ENCODE assay signal across 1 cellular context in the genomic region with DNA sequence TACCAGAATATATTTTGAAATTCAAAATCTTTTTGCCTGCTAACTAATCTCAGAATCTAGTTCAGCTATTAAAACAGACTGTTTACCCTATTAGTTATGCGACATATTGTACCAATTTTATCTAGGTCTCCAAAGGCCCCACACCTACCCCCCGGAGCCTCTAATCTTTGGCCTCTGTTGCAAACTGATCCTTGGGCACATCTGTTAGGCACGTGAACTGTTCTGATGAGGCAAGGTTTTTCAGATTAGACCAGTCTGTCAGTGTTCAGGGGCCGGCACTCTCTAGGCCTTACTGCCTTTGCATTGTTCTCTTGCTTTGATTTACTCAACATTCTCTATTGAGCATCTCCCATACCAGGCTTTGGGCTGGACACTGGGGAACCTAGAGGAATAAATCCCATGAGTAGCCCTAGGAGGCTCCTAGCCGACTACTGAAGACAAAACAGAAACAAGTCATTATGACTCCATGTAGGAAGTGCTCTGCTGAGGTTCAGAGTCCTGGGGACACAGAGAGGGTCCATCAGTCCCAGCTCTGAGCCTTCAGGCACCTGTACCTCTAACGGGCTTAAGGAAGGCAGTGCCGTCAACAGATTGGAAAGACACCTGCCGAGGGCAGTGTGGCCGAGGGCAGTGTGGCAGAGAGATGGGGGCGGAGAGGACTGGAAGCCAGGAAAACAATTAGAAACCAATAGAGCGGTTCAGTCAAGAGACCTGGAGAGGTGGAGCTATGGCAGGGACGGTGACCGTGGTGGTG.
A peak's percentile ranks its signal among the peaks of the same experiment; 100 is the strongest.
TF ChIP-seq lines count a peak whose summit lies in the region.

No MANE protein-coding gene starts in this region.

TF ChIP-seq in HepG2, 621 proteins besides CTCF, POLR2A, EP300 and RAD21 (continued from another document and continues in another):
- TF ChIP-seq, protein P1, sequence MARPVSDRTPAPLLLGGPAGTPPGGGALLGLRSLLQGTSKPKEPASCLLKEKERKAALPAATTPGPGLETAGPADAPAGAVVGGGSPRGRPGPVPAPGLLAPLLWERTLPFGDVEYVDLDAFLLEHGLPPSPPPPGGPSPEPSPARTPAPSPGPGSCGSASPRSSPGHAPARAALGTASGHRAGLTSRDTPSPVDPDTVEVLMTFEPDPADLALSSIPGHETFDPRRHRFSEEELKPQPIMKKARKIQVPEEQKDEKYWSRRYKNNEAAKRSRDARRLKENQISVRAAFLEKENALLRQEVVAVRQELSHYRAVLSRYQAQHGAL (CRISPR knock-in tag; IDR thresholded peaks at IDR 0.05; ENCODE audit: not compliant biosample characterization) = no peak
- TF ChIP-seq NFE2 (CRISPR knock-in tag; IDR thresholded peaks at IDR 0.05) (no peak), PREB (CRISPR knock-in tag; IDR thresholded peaks at IDR 0.05) (no peak), FOSL2 (CRISPR knock-in tag; IDR thresholded peaks at IDR 0.05) (peak; percentile 62), MXD4 (CRISPR knock-in tag; IDR thresholded peaks at IDR 0.05) (no peak), AKAP8 (CRISPR knock-in tag; IDR thresholded peaks at IDR 0.05) (no peak), ZNF256 (CRISPR knock-in tag; conservative IDR thresholded peaks at IDR 0.05) (no peak), ZNF672 (CRISPR knock-in tag; IDR thresholded peaks at IDR 0.05) (no peak), NRL (CRISPR knock-in tag; IDR thresholded peaks at IDR 0.05; ENCODE audit: borderline replicate concordance) (no peak), TFE3 (CRISPR knock-in tag; IDR thresholded peaks at IDR 0.05) (peak; percentile 93), HMG20B (CRISPR knock-in tag; conservative IDR thresholded peaks at IDR 0.05) (peak; percentile 67; the same call in 1 of the 2 replicates), DPF2 (CRISPR knock-in tag; IDR thresholded peaks at IDR 0.05; ENCODE audit: borderline replicate concordance, low read depth) (peak; percentile 82), KMT2A (CRISPR knock-in tag; IDR thresholded peaks at IDR 0.05) (peak; percentile 51; the same call in 1 of the 2 replicates), ZSCAN12 (CRISPR knock-in tag; IDR thresholded peaks at IDR 0.05) (no peak), SRF (IDR thresholded peaks at IDR 0.05; ENCODE audit: low read depth, low read length) (no peak), ZNF775 (CRISPR knock-in tag; IDR thresholded peaks at IDR 0.05; ENCODE audit: borderline replicate concordance) (no peak), GFI1 (CRISPR knock-in tag; IDR thresholded peaks at IDR 0.05; ENCODE audit: borderline replicate concordance) (peak; percentile 97), KDM5A (IDR thresholded peaks at IDR 0.05; ENCODE audit: borderline replicate concordance, low read length) (no peak), POLR2AphosphoS5 (IDR thresholded peaks at IDR 0.05; ENCODE audit: low read depth, low read length) (no peak), KAT8 (CRISPR knock-in tag; IDR thresholded peaks at IDR 0.05) (peak; percentile 70; the same call in 1 of the 2 replicates), RBM22 (optimal IDR thresholded peaks at IDR 0.05; ENCODE audit: low read length) (no peak), SPEN (CRISPR knock-in tag; IDR thresholded peaks at IDR 0.05; ENCODE audit: low read depth) (0 out of 2 replicates have a peak, but pooled peaks have one; percentile 23), TAF1 (CRISPR knock-in tag; IDR thresholded peaks at IDR 0.05) (no peak), STAG1 (CRISPR knock-in tag; IDR thresholded peaks at IDR 0.05) (no peak; the same call in 1 of the 2 replicates), GTF2F1 (IDR thresholded peaks at IDR 0.05; ENCODE audit: low read length) (no peak), MAFF (IDR thresholded peaks at IDR 0.05; ENCODE audit: low read depth, low read length) (no peak), EED (CRISPR knock-in tag; IDR thresholded peaks at IDR 0.05) (no peak), ZNF264 (CRISPR knock-in tag; IDR thresholded peaks at IDR 0.05) (no peak; the same call in 1 of the 2 replicates), CENPX (CRISPR knock-in tag; IDR thresholded peaks at IDR 0.05) (no peak), NONO (IDR thresholded peaks at IDR 0.05) (no peak), NONO (CRISPR knock-in tag; conservative IDR thresholded peaks at IDR 0.05) (no peak), ZBTB1 (CRISPR knock-in tag; IDR thresholded peaks at IDR 0.05; ENCODE audit: borderline replicate concordance) (no peak), ZNF781 (CRISPR knock-in tag; IDR thresholded peaks at IDR 0.05; ENCODE audit: borderline replicate concordance, not compliant biosample characterization) (peak; percentile 29), ISX (CRISPR knock-in tag; conservative IDR thresholded peaks at IDR 0.05) (no peak), ZNF644 (CRISPR knock-in tag; IDR thresholded peaks at IDR 0.05; ENCODE audit: low read depth) (peak; percentile 65), TAF15 (IDR thresholded peaks at IDR 0.05; ENCODE audit: low read depth, low read length, poor library complexity, severe bottlenecking) (no peak), RARG (CRISPR knock-in tag; IDR thresholded peaks at IDR 0.05; ENCODE audit: low read depth) (no peak), ZNF260 (CRISPR knock-in tag; IDR thresholded peaks at IDR 0.05; ENCODE audit: borderline replicate concordance, low read depth) (no peak), ZNF619 (CRISPR knock-in tag; IDR thresholded peaks at IDR 0.05) (0 out of 2 replicates have a peak, but pooled peaks have one; percentile 38), SMAD3 (CRISPR knock-in tag; IDR thresholded peaks at IDR 0.05) (peak; percentile 83), CHCHD3 (CRISPR knock-in tag; IDR thresholded peaks at IDR 0.05) (no peak)
- TF ChIP-seq, protein P2, sequence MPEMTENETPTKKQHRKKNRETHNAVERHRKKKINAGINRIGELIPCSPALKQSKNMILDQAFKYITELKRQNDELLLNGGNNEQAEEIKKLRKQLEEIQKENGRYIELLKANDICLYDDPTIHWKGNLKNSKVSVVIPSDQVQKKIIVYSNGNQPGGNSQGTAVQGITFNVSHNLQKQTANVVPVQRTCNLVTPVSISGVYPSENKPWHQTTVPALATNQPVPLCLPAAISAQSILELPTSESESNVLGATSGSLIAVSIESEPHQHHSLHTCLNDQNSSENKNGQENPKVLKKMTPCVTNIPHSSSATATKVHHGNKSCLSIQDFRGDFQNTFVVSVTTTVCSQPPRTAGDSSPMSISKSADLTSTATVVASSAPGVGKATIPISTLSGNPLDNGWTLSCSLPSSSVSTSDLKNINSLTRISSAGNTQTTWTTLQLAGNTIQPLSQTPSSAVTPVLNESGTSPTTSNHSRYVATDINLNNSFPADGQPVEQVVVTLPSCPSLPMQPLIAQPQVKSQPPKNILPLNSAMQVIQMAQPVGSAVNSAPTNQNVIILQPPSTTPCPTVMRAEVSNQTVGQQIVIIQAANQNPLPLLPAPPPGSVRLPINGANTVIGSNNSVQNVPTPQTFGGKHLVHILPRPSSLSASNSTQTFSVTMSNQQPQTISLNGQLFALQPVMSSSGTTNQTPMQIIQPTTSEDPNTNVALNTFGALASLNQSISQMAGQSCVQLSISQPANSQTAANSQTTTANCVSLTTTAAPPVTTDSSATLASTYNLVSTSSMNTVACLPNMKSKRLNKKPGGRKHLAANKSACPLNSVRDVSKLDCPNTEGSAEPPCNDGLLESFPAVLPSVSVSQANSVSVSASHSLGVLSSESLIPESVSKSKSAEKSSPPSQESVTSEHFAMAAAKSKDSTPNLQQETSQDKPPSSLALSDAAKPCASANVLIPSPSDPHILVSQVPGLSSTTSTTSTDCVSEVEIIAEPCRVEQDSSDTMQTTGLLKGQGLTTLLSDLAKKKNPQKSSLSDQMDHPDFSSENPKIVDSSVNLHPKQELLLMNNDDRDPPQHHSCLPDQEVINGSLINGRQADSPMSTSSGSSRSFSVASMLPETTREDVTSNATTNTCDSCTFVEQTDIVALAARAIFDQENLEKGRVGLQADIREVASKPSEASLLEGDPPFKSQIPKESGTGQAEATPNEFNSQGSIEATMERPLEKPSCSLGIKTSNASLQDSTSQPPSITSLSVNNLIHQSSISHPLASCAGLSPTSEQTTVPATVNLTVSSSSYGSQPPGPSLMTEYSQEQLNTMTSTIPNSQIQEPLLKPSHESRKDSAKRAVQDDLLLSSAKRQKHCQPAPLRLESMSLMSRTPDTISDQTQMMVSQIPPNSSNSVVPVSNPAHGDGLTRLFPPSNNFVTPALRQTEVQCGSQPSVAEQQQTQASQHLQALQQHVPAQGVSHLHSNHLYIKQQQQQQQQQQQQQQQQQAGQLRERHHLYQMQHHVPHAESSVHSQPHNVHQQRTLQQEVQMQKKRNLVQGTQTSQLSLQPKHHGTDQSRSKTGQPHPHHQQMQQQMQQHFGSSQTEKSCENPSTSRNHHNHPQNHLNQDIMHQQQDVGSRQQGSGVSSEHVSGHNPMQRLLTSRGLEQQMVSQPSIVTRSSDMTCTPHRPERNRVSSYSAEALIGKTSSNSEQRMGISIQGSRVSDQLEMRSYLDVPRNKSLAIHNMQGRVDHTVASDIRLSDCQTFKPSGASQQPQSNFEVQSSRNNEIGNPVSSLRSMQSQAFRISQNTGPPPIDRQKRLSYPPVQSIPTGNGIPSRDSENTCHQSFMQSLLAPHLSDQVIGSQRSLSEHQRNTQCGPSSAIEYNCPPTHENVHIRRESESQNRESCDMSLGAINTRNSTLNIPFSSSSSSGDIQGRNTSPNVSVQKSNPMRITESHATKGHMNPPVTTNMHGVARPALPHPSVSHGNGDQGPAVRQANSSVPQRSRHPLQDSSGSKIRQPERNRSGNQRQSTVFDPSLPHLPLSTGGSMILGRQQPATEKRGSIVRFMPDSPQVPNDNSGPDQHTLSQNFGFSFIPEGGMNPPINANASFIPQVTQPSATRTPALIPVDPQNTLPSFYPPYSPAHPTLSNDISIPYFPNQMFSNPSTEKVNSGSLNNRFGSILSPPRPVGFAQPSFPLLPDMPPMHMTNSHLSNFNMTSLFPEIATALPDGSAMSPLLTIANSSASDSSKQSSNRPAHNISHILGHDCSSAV (CRISPR knock-in tag; IDR thresholded peaks at IDR 0.05; ENCODE audit: borderline replicate concordance) = no peak
- TF ChIP-seq, protein P3, sequence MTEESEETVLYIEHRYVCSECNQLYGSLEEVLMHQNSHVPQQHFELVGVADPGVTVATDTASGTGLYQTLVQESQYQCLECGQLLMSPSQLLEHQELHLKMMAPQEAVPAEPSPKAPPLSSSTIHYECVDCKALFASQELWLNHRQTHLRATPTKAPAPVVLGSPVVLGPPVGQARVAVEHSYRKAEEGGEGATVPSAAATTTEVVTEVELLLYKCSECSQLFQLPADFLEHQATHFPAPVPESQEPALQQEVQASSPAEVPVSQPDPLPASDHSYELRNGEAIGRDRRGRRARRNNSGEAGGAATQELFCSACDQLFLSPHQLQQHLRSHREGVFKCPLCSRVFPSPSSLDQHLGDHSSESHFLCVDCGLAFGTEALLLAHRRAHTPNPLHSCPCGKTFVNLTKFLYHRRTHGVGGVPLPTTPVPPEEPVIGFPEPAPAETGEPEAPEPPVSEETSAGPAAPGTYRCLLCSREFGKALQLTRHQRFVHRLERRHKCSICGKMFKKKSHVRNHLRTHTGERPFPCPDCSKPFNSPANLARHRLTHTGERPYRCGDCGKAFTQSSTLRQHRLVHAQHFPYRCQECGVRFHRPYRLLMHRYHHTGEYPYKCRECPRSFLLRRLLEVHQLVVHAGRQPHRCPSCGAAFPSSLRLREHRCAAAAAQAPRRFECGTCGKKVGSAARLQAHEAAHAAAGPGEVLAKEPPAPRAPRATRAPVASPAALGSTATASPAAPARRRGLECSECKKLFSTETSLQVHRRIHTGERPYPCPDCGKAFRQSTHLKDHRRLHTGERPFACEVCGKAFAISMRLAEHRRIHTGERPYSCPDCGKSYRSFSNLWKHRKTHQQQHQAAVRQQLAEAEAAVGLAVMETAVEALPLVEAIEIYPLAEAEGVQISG (CRISPR knock-in tag; IDR thresholded peaks at IDR 0.05) = peak; percentile 48
- TF ChIP-seq, protein P4, sequence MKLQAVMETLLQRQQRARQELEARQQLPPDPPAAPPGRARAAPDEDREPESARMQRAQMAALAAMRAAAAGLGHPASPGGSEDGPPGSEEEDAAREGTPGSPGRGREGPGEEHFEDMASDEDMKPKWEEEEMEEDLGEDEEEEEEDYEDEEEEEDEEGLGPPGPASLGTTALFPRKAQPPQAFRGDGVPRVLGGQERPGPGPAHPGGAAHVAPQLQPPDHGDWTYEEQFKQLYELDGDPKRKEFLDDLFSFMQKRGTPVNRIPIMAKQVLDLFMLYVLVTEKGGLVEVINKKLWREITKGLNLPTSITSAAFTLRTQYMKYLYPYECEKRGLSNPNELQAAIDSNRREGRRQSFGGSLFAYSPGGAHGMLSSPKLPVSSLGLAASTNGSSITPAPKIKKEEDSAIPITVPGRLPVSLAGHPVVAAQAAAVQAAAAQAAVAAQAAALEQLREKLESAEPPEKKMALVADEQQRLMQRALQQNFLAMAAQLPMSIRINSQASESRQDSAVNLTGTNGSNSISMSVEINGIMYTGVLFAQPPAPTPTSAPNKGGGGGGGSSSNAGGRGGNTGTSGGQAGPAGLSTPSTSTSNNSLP (IDR thresholded peaks at IDR 0.05; ENCODE audit: low read depth, low read length) = 0 out of 2 replicates have a peak, but pooled peaks have one; percentile 55
